ENCODE assay signal across 1 cellular context in genomic region chr22:39077912-39078311, GRCh38.
TF ChIP-seq lines count a peak whose summit lies in the region.

No MANE protein-coding gene starts in this region.

TF ChIP-seq in GM12878, 131 proteins besides CTCF, POLR2A, EP300 and RAD21:
- TF ChIP-seq MLLT1 (IDR thresholded peaks at IDR 0.05), result peak; percentile 18; the same call in 1 of the 2 replicates
